In genomic region chr1:205777994-205778393, GRCh38 we compare ENCODE assay signal across 32 cellular contexts. TPM values are rescaled to one million over a fixed set of nuclear protein-coding genes. Genes with fewer than 3 reads are reported as not detected.
DNase-seq lines count a peak whose midpoint lies in the region; ATAC-seq and TF ChIP-seq lines count a peak whose summit lies in the region.
"Had no signal": no experiment of that assay in that cellular context is flagged by ENCODE, and none has a peak within 500 bp of the region (broad histone marks: within the 10 kb centered on the region; RNA-seq: fewer than 3 reads in every experiment).

No MANE protein-coding gene starts in this region.

- POLR2A ChIA-PET in CD8-positive, alpha-beta memory T cell (lab: Charles Lee), result interaction anchor here (1.8 kb wide), 1 partner anchor 29 kb away, joined by 6 read pairs; the partner anchor contains the start of gene NUCKS1

- peak; percentile 28 for DNase-seq in Ammon's horn (ENCODE audit: low spot score)
- DNase-seq in CD8-positive, alpha-beta memory T cell, result no peak
- DNase-seq in NOMO-1 treated with dmso at 0.1 percent for 144 hours (lab: John Stamatoyannopoulos, UW; ENCODE audit: unreplicated experiment), result peak; percentile 62
- no peak for DNase-seq in effector memory CD8-positive, alpha-beta T cell
- no peak for DNase-seq in GM10266 (ENCODE audit: extremely low spot score)
- no peak for DNase-seq in NK-92 (lab: John Stamatoyannopoulos, UW; ENCODE audit: unreplicated experiment)
- DNase-seq in progenitor cell of endocrine pancreas (ENCODE audit: low spot score, unreplicated experiment), result no peak
- no peak for DNase-seq in stimulated activated CD4-positive, alpha-beta T cell treated with anti-CD3 and anti-CD28 coated beads, Interleukin-2, amount 100 ng/mL, for 48 hours
- DNase-seq: activated CD4-positive, alpha-beta memory T cell treated with anti-CD3 and anti-CD28 coated beads, Interleukin-2, amount 10 ng/mL, durations not matched to agents 7 days and 5 days; activated CD4-positive, CD25-positive, alpha-beta regulatory T cell treated with anti-CD3 and anti-CD28 coated beads, Interleukin-2, amount 50 U/mL, for 72 hours; activated effector memory CD4-positive, alpha-beta T cell treated with Interleukin-2 at 50 U/mL for 16 hours; activated naive CD8-positive, alpha-beta T cell treated with anti-CD3 and anti-CD28 coated beads, Interleukin-2, amount 50 U/mL, for 24 hours; C1 segment of cervical spinal cord; DMS153; erythroblast; heart right ventricle; IMR-90; mesendoderm; NCI-H2171; NCI-H524 treated with DMSO at 0.1 percent for 48 hours; nephron progenitor cell; ovary; SK-N-SH; spleen; stimulated activated CD4-positive, alpha-beta T cell treated with anti-CD3 and anti-CD28 coated beads, Interleukin-4, amount 100 ng/mL, for 4 hours; stimulated activated naive CD4-positive, alpha-beta T cell treated with Interleukin-2 at 50 U/mL for 16 hours; T1000 had no signal

- TF ChIP-seq CTCF in GM10266 (IDR thresholded peaks at IDR 0.05; ENCODE audit: control insufficient read depth, insufficient read depth, low read depth, missing control alignments) (no peak), progenitor cell of endocrine pancreas (IDR thresholded peaks at IDR 0.05; ENCODE audit: unreplicated experiment) (no peak)

- H3K27me3 Mint-ChIP-seq in CD8-positive, alpha-beta memory T cell, result peaks cover 0 to 2% of the 10 kb centered on the region in 2 donors
- H3K27me3 Mint-ChIP-seq in effector memory CD8-positive, alpha-beta T cell, result no peaks in the 10 kb centered on the region
- peaks cover 30% of the 10 kb centered on the region for H3K27me3 Mint-ChIP-seq in progenitor cell of endocrine pancreas
- H3K27me3 Mint-ChIP-seq: activated CD4-positive, alpha-beta memory T cell treated with anti-CD3 and anti-CD28 coated beads, Interleukin-2, amount 10 ng/mL, durations not matched to agents 7 days and 5 days; activated naive CD8-positive, alpha-beta T cell treated with anti-CD3 and anti-CD28 coated beads, Interleukin-2, amount 50 U/mL, for 24 hours had no signal

- H3K27ac ChIP-seq in CD8-positive, alpha-beta memory T cell (ENCODE audit: low read depth, low read length), result no peak overlapping the region
- H3K27ac ChIP-seq: A549, heart right ventricle, ovary, right atrium auricular region, RWPE1, spleen, vagina had no signal

- H3K36me3 Mint-ChIP-seq in CD8-positive, alpha-beta memory T cell, result peaks cover 0 to 19% (median 2%) of the 10 kb centered on the region in 3 donors
- peaks cover 25% of the 10 kb centered on the region for H3K36me3 Mint-ChIP-seq in effector memory CD8-positive, alpha-beta T cell (ENCODE audit: insufficient read depth)
- H3K36me3 Mint-ChIP-seq in progenitor cell of endocrine pancreas (ENCODE audit: insufficient read depth), result no peaks in the 10 kb centered on the region

- H3K36me3 ChIP-seq in CD8-positive, alpha-beta memory T cell (ENCODE audit: insufficient read depth, low read length), result no peaks in the 10 kb centered on the region
- H3K36me3 ChIP-seq: heart right ventricle, ovary, right atrium auricular region, spleen, vagina had no signal

- peak overlapping the region in 7 of 8 donors; percentile 12 to 80 (median 55) for H3K27ac Mint-ChIP-seq in CD8-positive, alpha-beta memory T cell
- peak overlapping the region; percentile 42 to 97 for H3K27ac Mint-ChIP-seq in effector memory CD8-positive, alpha-beta T cell
- no peak overlapping the region for H3K27ac Mint-ChIP-seq in progenitor cell of endocrine pancreas
- H3K27ac Mint-ChIP-seq: activated CD4-positive, alpha-beta memory T cell treated with anti-CD3 and anti-CD28 coated beads, Interleukin-2, amount 10 ng/mL, durations not matched to agents 7 days and 5 days; activated naive CD8-positive, alpha-beta T cell treated with anti-CD3 and anti-CD28 coated beads, Interleukin-2, amount 50 U/mL, for 24 hours; nephron progenitor cell had no signal

- no peaks in the 10 kb centered on the region for H3K9me3 ChIP-seq in CD8-positive, alpha-beta memory T cell (ENCODE audit: low read length)
- H3K9me3 ChIP-seq: A549, heart right ventricle, ovary, right atrium auricular region, SK-N-SH, spleen, vagina had no signal

- H3K9me3 Mint-ChIP-seq in CD8-positive, alpha-beta memory T cell, result no peaks in the 10 kb centered on the region
- no peaks in the 10 kb centered on the region for H3K9me3 Mint-ChIP-seq in effector memory CD8-positive, alpha-beta T cell
- H3K9me3 Mint-ChIP-seq in progenitor cell of endocrine pancreas (ENCODE audit: low read depth), result no peaks in the 10 kb centered on the region
- H3K9me3 Mint-ChIP-seq: activated CD4-positive, alpha-beta memory T cell treated with anti-CD3 and anti-CD28 coated beads, Interleukin-2, amount 10 ng/mL, durations not matched to agents 7 days and 5 days; activated naive CD8-positive, alpha-beta T cell treated with anti-CD3 and anti-CD28 coated beads, Interleukin-2, amount 50 U/mL, for 24 hours had no signal

- no peak overlapping the region for H3K4me3 Mint-ChIP-seq in CD8-positive, alpha-beta memory T cell
- no peak overlapping the region for H3K4me3 Mint-ChIP-seq in effector memory CD8-positive, alpha-beta T cell
- H3K4me3 Mint-ChIP-seq in progenitor cell of endocrine pancreas (ENCODE audit: low read depth), result no peak overlapping the region
- H3K4me3 Mint-ChIP-seq: activated CD4-positive, alpha-beta memory T cell treated with anti-CD3 and anti-CD28 coated beads, Interleukin-2, amount 10 ng/mL, durations not matched to agents 7 days and 5 days; activated naive CD8-positive, alpha-beta T cell treated with anti-CD3 and anti-CD28 coated beads, Interleukin-2, amount 50 U/mL, for 24 hours; nephron progenitor cell had no signal

- peaks cover 31% of the 10 kb centered on the region for H3K4me1 ChIP-seq in CD8-positive, alpha-beta memory T cell (ENCODE audit: insufficient read depth, low read length)

- H3K27me3 ChIP-seq in CD8-positive, alpha-beta memory T cell (ENCODE audit: insufficient read depth, low read length, poor library complexity, severe bottlenecking), result no peaks in the 10 kb centered on the region
- H3K27me3 ChIP-seq: heart right ventricle, ovary, right atrium auricular region, spleen, vagina had no signal

- H3K4me1 Mint-ChIP-seq in CD8-positive, alpha-beta memory T cell, result peaks cover 38 to 47% (median 45%) of the 10 kb centered on the region in 3 donors
- H3K4me1 Mint-ChIP-seq in effector memory CD8-positive, alpha-beta T cell (ENCODE audit: low read depth in 2 of 2), result peaks cover 36 to 42% of the 10 kb centered on the region in 2 donors
- peaks cover 6% of the 10 kb centered on the region for H3K4me1 Mint-ChIP-seq in progenitor cell of endocrine pancreas (ENCODE audit: low read depth)

- CTCF ChIA-PET in CD8-positive, alpha-beta memory T cell (lab: Charles Lee), result interaction anchor here (1.7 kb wide), 1 partner anchor 67 kb away, joined by 5 read pairs; no protein-coding TSS in a partner anchor

- ATAC-seq in effector memory CD8-positive, alpha-beta T cell (replicated peaks), result no peak
- ATAC-seq: A549; activated naive CD8-positive, alpha-beta T cell treated with anti-CD3 and anti-CD28 coated beads, Interleukin-2, amount 50 U/mL, for 24 hours; heart right ventricle; left lobe of liver had no signal

- H3K4me3 ChIP-seq in CD8-positive, alpha-beta memory T cell (ENCODE audit: low read length), result no peak overlapping the region
- H3K4me3 ChIP-seq: A549, heart right ventricle, ovary, right atrium auricular region, spleen, vagina had no signal

RNA-seq across cellular contexts. Expression of gene RAB29, which starts 2.7 kb away (rescaled TPM):
- 10 to 100 TPM; 37.1 to 39.7 TPM for total RNA-seq in CD8-positive, alpha-beta memory T cell
- polyA plus RNA-seq in CD8-positive, alpha-beta memory T cell, result 169 TPM
- total RNA-seq in progenitor cell of endocrine pancreas, result 7.5 and 8.5 TPM in 2 replicates

RNA-seq across cellular contexts. Expression of gene NUCKS1, which starts 28.0 kb away (rescaled TPM):
- 100 to 1,000 TPM; 162 to 202 TPM for total RNA-seq in CD8-positive, alpha-beta memory T cell
- polyA plus RNA-seq in CD8-positive, alpha-beta memory T cell, result 18.9 TPM
- total RNA-seq in progenitor cell of endocrine pancreas, result 222 and 245 TPM in 2 replicates

RNA-seq across cellular contexts. Expression of gene SLC41A1, which starts 35.0 kb away (rescaled TPM):
- 10 to 100 TPM; 24.1 to 27.6 TPM for total RNA-seq in CD8-positive, alpha-beta memory T cell
- polyA plus RNA-seq in CD8-positive, alpha-beta memory T cell, result 16.5 TPM
- total RNA-seq in progenitor cell of endocrine pancreas, result 16.8 and 18.7 TPM in 2 replicates

Comparison
In these comparisons a context has a peak if more than half of its experiments do, and no peak if none do; other contexts are left out.
1. DNase-seq: peak in Ammon's horn (single experiment) and NOMO-1 treated with dmso at 0.1 percent for 144 hours (single experiment); none in CD8-positive, alpha-beta memory T cell (0 of 5), effector memory CD8-positive, alpha-beta T cell (0 of 3), GM10266 (single experiment), NK-92 (single experiment), progenitor cell of endocrine pancreas (single experiment) and stimulated activated CD4-positive, alpha-beta T cell treated with anti-CD3 and anti-CD28 coated beads, Interleukin-2, amount 100 ng/mL, for 48 hours (0 of 2).